Comparison of ENCODE assay signal across 10 cellular contexts in the genomic region with DNA sequence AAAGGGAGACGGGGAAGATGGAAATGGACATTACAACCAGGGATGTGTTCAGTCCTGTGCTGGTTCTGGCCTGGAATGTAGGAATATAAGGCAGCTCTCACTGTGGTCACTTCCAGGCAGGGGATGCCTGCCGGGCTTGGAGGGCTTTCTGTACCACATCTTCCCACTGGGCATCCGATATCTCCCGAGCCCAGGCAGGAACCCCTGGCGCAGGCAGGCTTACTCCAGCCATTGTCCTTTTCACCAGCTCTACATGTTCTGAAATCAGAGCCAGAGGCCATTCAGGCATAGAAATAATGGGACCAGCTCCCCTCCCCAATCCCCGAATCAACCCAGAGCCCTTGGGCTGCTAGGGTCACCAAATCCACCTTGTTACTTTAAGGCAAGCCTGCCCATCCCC. TPM values are rescaled to one million over a fixed set of nuclear protein-coding genes. Genes with fewer than 3 reads are reported as not detected.
DNase-seq lines count a peak whose midpoint lies in the region; ATAC-seq and TF ChIP-seq lines count a peak whose summit lies in the region.
"Had no signal": no experiment of that assay in that cellular context is flagged by ENCODE, and none has a peak within 500 bp of the region (broad histone marks: within the 10 kb centered on the region; RNA-seq: fewer than 3 reads in every experiment).

No MANE protein-coding gene starts in this region.

- CTCF ChIA-PET in activated CD8-positive, alpha-beta T cell treated with anti-CD3 and anti-CD28 coated beads for 36 hours (lab: Charles Lee) = interaction anchor here (0.6 to 1.2 kb wide), 3 partner anchors 11 to 130 kb away, joined by 3 read pairs; no protein-coding TSS in a partner anchor

- POLR2A ChIA-PET in activated CD8-positive, alpha-beta T cell treated with anti-CD3 and anti-CD28 coated beads for 36 hours (lab: Charles Lee) = interaction anchor here (0.9 to 5.7 kb wide), 7 partner anchors 9 to 196 kb away, joined by 3 to 26 read pairs (median 6); partner anchors contain the start of genes CNPY3, PEX6 and PPP2R5D

- peak overlapping the region in 4 of 5 donors; percentile 69 to 86 (median 82) for H3K9ac ChIP-seq in subcutaneous abdominal adipose tissue (ENCODE audit: low read length in 5 of 5)

- intact Hi-C loops in Right ventricle myocardium superior (cut with DNase I) = loop anchor here (2.0 kb wide), 1 partner anchor 28 kb away; the partner anchor contains the start of gene PPP2R5D
- intact Hi-C loops in Right ventricle myocardium inferior (cut with DNase I) = no loop called here
- intact Hi-C loops in activated CD8-positive, alpha-beta T cell treated with anti-CD3 and anti-CD28 coated beads for 36 hours (cut with micrococcal nuclease) = loop anchor here (5.0 kb wide), 2 partner anchors 35 to 45 kb away; partner anchors contain the start of genes KLC4, MRPL2 and PEX6

- no peak for TF ChIP-seq CTCF in activated CD8-positive, alpha-beta T cell treated with anti-CD3 and anti-CD28 coated beads for 36 hours (IDR thresholded peaks at IDR 0.05)
- TF ChIP-seq CTCF in GM13976 (IDR thresholded peaks at IDR 0.05; ENCODE audit: borderline replicate concordance, control extremely low read depth, extremely low read depth, insufficient read depth, missing control alignments) (no peak), GM13977 (IDR thresholded peaks at IDR 0.05; ENCODE audit: extremely low read depth, insufficient read depth, missing control alignments) (no peak)

- H3K36me3 ChIP-seq in subcutaneous abdominal adipose tissue (ENCODE audit: control insufficient read depth in 5 of 5, insufficient read depth in 5 of 5, low read length in 5 of 5) = peaks cover 0 to 54% (median 51%) of the 10 kb centered on the region in 5 donors

- no peak overlapping the region for H3K27ac ChIP-seq in subcutaneous abdominal adipose tissue (ENCODE audit: low read depth, low read length)

- peaks cover 47% of the 10 kb centered on the region for H3K4me1 Mint-ChIP-seq in activated CD8-positive, alpha-beta T cell treated with anti-CD3 and anti-CD28 coated beads for 36 hours (ENCODE audit: low read depth)

- H3K4me1 ChIP-seq in subcutaneous abdominal adipose tissue (ENCODE audit: control insufficient read depth in 5 of 5, insufficient read depth in 5 of 5, low read length in 5 of 5) = peaks cover 16 to 43% (median 42%) of the 10 kb centered on the region in 5 donors

- H3K4me3 ChIP-seq in iPS-11a (ENCODE audit: low read depth, low read length) (peak overlapping the region; percentile 75), subcutaneous abdominal adipose tissue (ENCODE audit: low read depth in 1 of 5, low read length in 5 of 5) (no peak overlapping the region)

- peaks cover 34% of the 10 kb centered on the region for H3K36me3 Mint-ChIP-seq in activated CD8-positive, alpha-beta T cell treated with anti-CD3 and anti-CD28 coated beads for 36 hours (ENCODE audit: low read depth)

- in situ Hi-C loops in GM13976 (cut with MboI; ENCODE audit: low sequenced_read_pairs, unreplicated experiment) (no loop called here), GM13977 (cut with MboI; ENCODE audit: low pct_unique_long_range_greater_than_20kb, low sequenced_read_pairs, unreplicated experiment) (no loop called here)

- peak overlapping the region; percentile 50 for H3K27ac Mint-ChIP-seq in activated CD8-positive, alpha-beta T cell treated with anti-CD3 and anti-CD28 coated beads for 36 hours

- no peaks in the 10 kb centered on the region for H3K9me3 Mint-ChIP-seq in activated CD8-positive, alpha-beta T cell treated with anti-CD3 and anti-CD28 coated beads for 36 hours

- DNase-seq in Right ventricle myocardium superior = peak; percentile 32
- no peak for DNase-seq in Right ventricle myocardium inferior (ENCODE audit: missing footprints)
- DNase-seq in activated CD8-positive, alpha-beta T cell treated with anti-CD3 and anti-CD28 coated beads for 36 hours = no peak
- no peak for DNase-seq in GM13976 (ENCODE audit: low spot score)
- no peak for DNase-seq in GM13977 (ENCODE audit: low spot score)
- DNase-seq in GM03348 (ENCODE audit: low spot score) = no peak
- DNase-seq: left colon, NCI-H2227 treated with DMSO at 0.1 percent for 48 hours had no signal

- H3K27me3 Mint-ChIP-seq in activated CD8-positive, alpha-beta T cell treated with anti-CD3 and anti-CD28 coated beads for 36 hours = no peaks in the 10 kb centered on the region

- H3K9me3 ChIP-seq in subcutaneous abdominal adipose tissue (ENCODE audit: control insufficient read depth in 5 of 5, low read length in 5 of 5) = no peaks in the 10 kb centered on the region

- peak overlapping the region; percentile 96 for H3K4me3 Mint-ChIP-seq in activated CD8-positive, alpha-beta T cell treated with anti-CD3 and anti-CD28 coated beads for 36 hours

- H3K27me3 ChIP-seq in subcutaneous abdominal adipose tissue (ENCODE audit: control insufficient read depth in 5 of 5, insufficient read depth in 4 of 5, low read length in 5 of 5) = no peaks in the 10 kb centered on the region

- no peak for ATAC-seq in Right ventricle myocardium superior (ENCODE audit: poor library complexity)
- ATAC-seq in Right ventricle myocardium inferior = no peak
- no peak for ATAC-seq in activated CD8-positive, alpha-beta T cell treated with anti-CD3 and anti-CD28 coated beads for 36 hours
- ATAC-seq: left colon had no signal

RNA-seq across cellular contexts. Expression of gene MEA1, which starts 1.4 kb away (rescaled TPM):
- total RNA-seq in Right ventricle myocardium superior = 26.7 TPM
- total RNA-seq in Right ventricle myocardium inferior = 32.1 TPM
- total RNA-seq in activated CD8-positive, alpha-beta T cell treated with anti-CD3 and anti-CD28 coated beads for 36 hours = 10 to 100 TPM; 84.8 to 92.3 TPM

RNA-seq across cellular contexts. Expression of gene KLHDC3, which starts 1.7 kb away (rescaled TPM):
- total RNA-seq in Right ventricle myocardium superior (147 TPM), Right ventricle myocardium inferior (145 TPM)
- total RNA-seq in activated CD8-positive, alpha-beta T cell treated with anti-CD3 and anti-CD28 coated beads for 36 hours = 10 to 100 TPM; 58.6 to 64.0 TPM

RNA-seq across cellular contexts. Expression of gene RRP36, which starts 9.1 kb away (rescaled TPM):
- total RNA-seq in Right ventricle myocardium superior = 22.9 TPM
- 26.1 TPM for total RNA-seq in Right ventricle myocardium inferior
- 10 to 100 TPM; 47.9 to 48.0 TPM for total RNA-seq in activated CD8-positive, alpha-beta T cell treated with anti-CD3 and anti-CD28 coated beads for 36 hours

RNA-seq across cellular contexts. Expression of gene PPP2R5D, which starts 28.0 kb away (rescaled TPM):
- total RNA-seq in Right ventricle myocardium superior (34.6 TPM), Right ventricle myocardium inferior (34.2 TPM)
- 10 to 100 TPM; 41.6 to 47.5 TPM for total RNA-seq in activated CD8-positive, alpha-beta T cell treated with anti-CD3 and anti-CD28 coated beads for 36 hours

RNA-seq across cellular contexts. Expression of gene PEX6, which starts 33.4 kb away (rescaled TPM):
- 27.1 TPM for total RNA-seq in Right ventricle myocardium superior
- 25.5 TPM for total RNA-seq in Right ventricle myocardium inferior
- total RNA-seq in activated CD8-positive, alpha-beta T cell treated with anti-CD3 and anti-CD28 coated beads for 36 hours = 1 to 10 TPM; 7.3 to 9.0 TPM
